36 cellular contexts compared by ENCODE assay signal in the genomic region with DNA sequence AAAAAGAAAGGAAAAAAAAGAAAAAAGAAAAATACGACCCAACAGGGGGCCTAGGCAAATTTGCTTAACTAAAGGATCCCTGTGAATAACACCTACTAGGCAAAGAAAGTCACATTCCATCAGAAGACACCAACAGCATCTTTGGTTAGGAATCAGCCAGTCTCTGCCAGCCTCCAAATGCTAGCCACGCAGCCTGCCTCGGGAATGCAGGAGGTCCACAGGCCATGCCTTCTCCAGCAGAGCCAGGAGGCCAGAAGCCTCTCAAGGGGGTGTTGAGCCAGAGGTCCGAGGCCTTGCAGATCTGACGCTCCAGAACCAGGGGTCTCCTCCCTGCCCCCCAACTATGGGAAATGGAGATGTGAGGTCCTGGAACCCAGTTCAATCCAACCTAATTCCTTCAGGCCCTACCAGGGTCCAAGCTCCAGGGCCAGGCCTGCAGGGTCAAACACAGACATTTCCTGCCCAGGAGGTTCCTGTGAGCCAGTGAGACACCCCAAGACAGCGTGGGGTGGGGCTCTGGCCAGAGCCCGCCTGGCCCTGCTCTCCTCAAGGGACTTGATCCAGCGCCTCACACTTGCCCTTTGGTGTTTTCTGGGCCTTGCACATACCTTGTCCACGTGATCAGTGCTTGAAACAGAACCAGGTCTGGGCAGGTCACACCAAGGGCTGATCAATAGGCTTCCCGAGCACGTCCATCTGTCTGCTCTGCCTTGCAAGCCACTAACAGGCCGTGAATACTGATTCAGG.
DNase-seq lines count a peak whose midpoint lies in the region; FAIRE-seq and TF ChIP-seq lines count a peak whose summit lies in the region.
"Had no signal": no experiment of that assay in that cellular context is flagged by ENCODE, and none has a peak within 500 bp of the region (broad histone marks: within the 10 kb centered on the region; RNA-seq: fewer than 3 reads in every experiment).

No MANE protein-coding gene starts in this region.

- H3K4me1 ChIP-seq in HUES48 (ENCODE audit: control insufficient read depth, insufficient read depth, low read length) (peaks cover 12% of the 10 kb centered on the region), H1 (replicated peaks in 1 of 4; ENCODE audit: control insufficient read depth in 3 of 4, insufficient read depth in 4 of 4, low read length in 3 of 4) (peaks cover 7 to 13% (median 10%) of the 10 kb centered on the region in 4 experiments)
- H3K4me1 ChIP-seq: foreskin keratinocyte had no signal

- H3K4me3 ChIP-seq in HUES48 (ENCODE audit: low read depth, low read length) (no peak overlapping the region), H1 (ENCODE audit: extremely low read depth in 1 of 4, insufficient read depth in 2 of 4, low read depth in 3 of 4, low read length in 4 of 4) (no peak overlapping the region)
- H3K4me3 ChIP-seq: esophagus squamous epithelium, left ventricle myocardium inferior had no signal

- no peak overlapping the region for H3K56ac ChIP-seq in H1 (replicated peaks; ENCODE audit: insufficient read length, low read depth, low read length)

- CTCF ChIA-PET in H1 (lab: Charles Lee; ENCODE audit: partially characterized antibody) (interaction anchor here (0.6 to 1.1 kb wide), 2 partner anchors 11 to 299 kb away, joined by 3 to 4 read pairs; no protein-coding TSS in a partner anchor), Calu3 (lab: Charles Lee) (no interaction called here)

- H3K27ac ChIP-seq in HUES48 (ENCODE audit: low read depth, low read length) (peak overlapping the region; percentile 93), H1 (ENCODE audit: low read depth, low read length) (peak overlapping the region; percentile 22; the same call in 1 of the 2 replicates)
- H3K27ac ChIP-seq: esophagus squamous epithelium, foreskin keratinocyte, HL-60, left ventricle myocardium inferior had no signal

- intact Hi-C loops in Calu3 (cut with micrococcal nuclease; ENCODE audit: unreplicated experiment) = no loop called here

- peak overlapping the region; percentile 87 for H2AK5ac ChIP-seq in H1 (ENCODE audit: low read depth, low read length)

- H4K20me1 ChIP-seq in H1 (replicated peaks in 1 of 2; ENCODE audit: control insufficient read depth in 1 of 2, insufficient read depth in 2 of 2, low read length in 2 of 2) = no peaks in the 10 kb centered on the region

- H3K27me3 Mint-ChIP-seq in osteocyte (ENCODE audit: unreplicated experiment) (no peaks in the 10 kb centered on the region), Calu3 (ENCODE audit: unreplicated experiment) (no peaks in the 10 kb centered on the region)
- H3K27me3 Mint-ChIP-seq: activated CD4-positive, alpha-beta memory T cell treated with anti-CD3 and anti-CD28 coated beads, Interleukin-2, amount 10 ng/mL, durations not matched to agents 7 days and 5 days; activated naive CD4-positive, alpha-beta T cell treated with anti-CD3 and anti-CD28 coated beads, Interleukin-2, amount 50 U/mL, for 24 hours had no signal

- H3K4me2 ChIP-seq in H1 (ENCODE audit: insufficient read depth in 1 of 2, low read depth in 2 of 2, low read length in 2 of 2) = 0 out of 4 replicates have a peak overlapping the region, but pooled peaks of 1 of the 2 experiments have one; percentile 20

- H3K18ac ChIP-seq in H1 (ENCODE audit: extremely low read depth, low read length) = peak overlapping the region; percentile 62; the same call in 1 of the 2 replicates

- no peaks in the 10 kb centered on the region for H3K9me3 Mint-ChIP-seq in osteocyte (ENCODE audit: unreplicated experiment)
- H3K9me3 Mint-ChIP-seq in Calu3 (ENCODE audit: low read depth, unreplicated experiment) = no peaks in the 10 kb centered on the region
- H3K9me3 Mint-ChIP-seq: activated naive CD4-positive, alpha-beta T cell treated with anti-CD3 and anti-CD28 coated beads, Interleukin-2, amount 50 U/mL, for 24 hours; brain; mesothelial cell of epicardium had no signal

- no peak for TF ChIP-seq POLR2A in H1 (IDR thresholded peaks at IDR 0.05; ENCODE audit: control extremely low read depth in 1 of 2, low read depth in 2 of 2, low read length in 2 of 2)

- H3K9me3 ChIP-seq in HUES48 (ENCODE audit: control insufficient read depth, insufficient read depth, low read length) (no peaks in the 10 kb centered on the region), H1 (ENCODE audit: insufficient read depth in 2 of 2, low read depth in 1 of 2, low read length in 1 of 2) (no peaks in the 10 kb centered on the region)
- H3K9me3 ChIP-seq: esophagus squamous epithelium, left ventricle myocardium inferior had no signal

- H3K9ac ChIP-seq in HUES48 (ENCODE audit: low read depth, low read length) = no peak overlapping the region
- no peak overlapping the region for H3K9ac ChIP-seq in H1 (replicated peaks in 1 of 4; ENCODE audit: extremely low read depth in 1 of 4, low read depth in 3 of 4, low read length in 3 of 4)

- no peak overlapping the region for H3K23ac ChIP-seq in H1 (ENCODE audit: insufficient read length)

- peaks cover 4% of the 10 kb centered on the region; the same call in 1 of the 2 replicates for H3K23me2 ChIP-seq in H1 (ENCODE audit: low read depth, low read length)

- no peaks in the 10 kb centered on the region for H3K36me3 Mint-ChIP-seq in osteocyte (ENCODE audit: unreplicated experiment)
- H3K36me3 Mint-ChIP-seq in Calu3 (ENCODE audit: insufficient read depth, unreplicated experiment) = no peaks in the 10 kb centered on the region
- H3K36me3 Mint-ChIP-seq: activated naive CD4-positive, alpha-beta T cell treated with anti-CD3 and anti-CD28 coated beads, Interleukin-2, amount 50 U/mL, for 24 hours; brain; CD14-positive monocyte; mesothelial cell of epicardium; naive B cell had no signal

- no peak overlapping the region for H3K27ac Mint-ChIP-seq in osteocyte (ENCODE audit: unreplicated experiment)
- H3K27ac Mint-ChIP-seq in Calu3 (ENCODE audit: unreplicated experiment) = no peak overlapping the region
- H3K27ac Mint-ChIP-seq: activated CD4-positive, alpha-beta memory T cell treated with anti-CD3 and anti-CD28 coated beads, Interleukin-2, amount 10 ng/mL, durations not matched to agents 7 days and 5 days; activated naive CD4-positive, alpha-beta T cell treated with anti-CD3 and anti-CD28 coated beads, Interleukin-2, amount 50 U/mL, for 24 hours; activated T-helper 2 cell treated with anti-CD3 and anti-CD28 coated beads, Interferon-gamma antibody, Interleukin-2, Interleukin-4, amounts not matched to agents 10 μg/mL and 5 μg/mL and 100 μg/mL, durations not matched to agents 14 hours and 24 hours and 36 hours; brain; mesothelial cell of epicardium had no signal

- H3K4me1 Mint-ChIP-seq in osteocyte (ENCODE audit: unreplicated experiment) = no peaks in the 10 kb centered on the region
- peaks cover 18% of the 10 kb centered on the region for H3K4me1 Mint-ChIP-seq in Calu3 (ENCODE audit: low read depth, unreplicated experiment)
- H3K4me1 Mint-ChIP-seq: brain, naive B cell had no signal

- peak overlapping the region; percentile 62 for H4K5ac ChIP-seq in H1 (ENCODE audit: insufficient read length, low read depth, low read length)

- no peak for TF ChIP-seq CTCF in H1 (IDR thresholded peaks at IDR 0.05; ENCODE audit: control extremely low read depth in 1 of 3, insufficient read depth in 1 of 3, low read depth in 1 of 3, low read length in 3 of 3)
- TF ChIP-seq CTCF in osteocyte (IDR thresholded peaks at IDR 0.05) = no peak
- no peak for TF ChIP-seq CTCF in Calu3 (IDR thresholded peaks at IDR 0.05; ENCODE audit: unreplicated experiment)
- no peak for TF ChIP-seq CTCF in GM20000 (IDR thresholded peaks at IDR 0.05; ENCODE audit: extremely low read depth, missing control alignments)

- no peak overlapping the region for H2AFZ ChIP-seq in H1 (ENCODE audit: low read length)

- peak overlapping the region; percentile 95; the same call in 1 of the 2 replicates for H2BK20ac ChIP-seq in H1 (ENCODE audit: low read length)

- no TSS peak for BruUV-seq in Calu3 (replicated peaks; lab: Mats Ljungman, UMichigan)

- peak overlapping the region; percentile 86 for H4K91ac ChIP-seq in H1 (replicated peaks; ENCODE audit: insufficient read length, low read length)

- FAIRE-seq in H1 (lab: Jason Lieb, UNC) = peak; percentile 19
- FAIRE-seq: endometrium, H54, islet of Langerhans had no signal

- H3K79me1 ChIP-seq in H1 (ENCODE audit: low read depth, low read length) = no peaks in the 10 kb centered on the region

- H3K36me3 ChIP-seq in HUES48 (ENCODE audit: control insufficient read depth, insufficient read depth, low read length) = no peaks in the 10 kb centered on the region
- no peaks in the 10 kb centered on the region for H3K36me3 ChIP-seq in H1 (ENCODE audit: control insufficient read depth in 2 of 4, insufficient read depth in 4 of 4, low read length in 3 of 4)
- H3K36me3 ChIP-seq: esophagus squamous epithelium, left ventricle myocardium inferior had no signal

- peak; percentile 31 to 51 for DNase-seq in H1 (ENCODE audit: low read depth in 1 of 2, low spot score in 2 of 2)
- DNase-seq in iPS-NIHi7 (ENCODE audit: extremely low spot score) = peak; percentile 76
- peak; percentile 54 for DNase-seq in osteocyte (ENCODE audit: extremely low spot score, unreplicated experiment)
- no peak for DNase-seq in Calu3
- no peak for DNase-seq in GM20000 (ENCODE audit: low spot score)
- no peak for DNase-seq in SIG-M5 treated with dmso at 0.1 percent for 504 hours (lab: John Stamatoyannopoulos, UW; ENCODE audit: unreplicated experiment)
- DNase-seq: activated CD4-positive, alpha-beta memory T cell treated with anti-CD3 and anti-CD28 coated beads, Interleukin-2, amount 10 ng/mL, durations not matched to agents 7 days and 5 days; activated T-cell treated with anti-CD3 and anti-CD28 coated beads for 4 hours; amniotic stem cell; DMS79; esophagus squamous epithelium; foreskin keratinocyte; GDM1; Kasumi-1; left ventricle myocardium inferior; naive B cell; NCI-H1436; NCI-H2081; NCI-H226; NCI-H69; SIG-M5; stimulated activated CD4-positive, alpha-beta T cell treated with anti-CD3 and anti-CD28 coated beads, Interleukin-15, amount 100 ng/mL, for 24 hours; stimulated activated CD4-positive, alpha-beta T cell treated with anti-CD3 and anti-CD28 coated beads, Interleukin-4, amount 100 ng/mL, for 4 hours; substantia nigra; SW 1271; trophoblast cell had no signal

- H4K8ac ChIP-seq in H1 (ENCODE audit: extremely low read depth, insufficient read depth, low read length) = no peak overlapping the region

- peak overlapping the region; percentile 76 for H2BK120ac ChIP-seq in H1 (replicated peaks; ENCODE audit: low read depth, low read length)

- H3K27me3 ChIP-seq in HUES48 (ENCODE audit: control insufficient read depth, insufficient read depth, low read length) = 0 out of 2 replicates have a peak, but pooled peaks cover 9% of the 10 kb centered on the region
- peaks cover 0 to 13% (median 6%) of the 10 kb centered on the region in 4 experiments; a peak in 4 of 7 replicates for H3K27me3 ChIP-seq in H1 (replicated peaks in 1 of 4; ENCODE audit: control insufficient read depth in 3 of 4, extremely low read depth in 1 of 4, insufficient read depth in 3 of 4, low read length in 3 of 4)
- H3K27me3 ChIP-seq: esophagus squamous epithelium, foreskin keratinocyte had no signal

- no peaks in the 10 kb centered on the region for H3K79me2 ChIP-seq in H1 (ENCODE audit: control insufficient read depth in 1 of 2, insufficient read depth in 2 of 2, low read length in 2 of 2)

- POLR2A ChIA-PET in H1 (lab: Charles Lee; ENCODE audit: partially characterized antibody) = no interaction called here

- H3K14ac ChIP-seq in H1 (ENCODE audit: insufficient read length) = no peak overlapping the region

- no peak for TF ChIP-seq RAD21 in H1 (IDR thresholded peaks at IDR 0.05 in 1 of 2, conservative IDR thresholded peaks at IDR 0.05 in 1 of 2; ENCODE audit: low read depth in 2 of 2, low read length in 2 of 2)

- TF ChIP-seq EP300 in H1 (IDR thresholded peaks at IDR 0.05; ENCODE audit: borderline replicate concordance in 1 of 2, low read depth in 2 of 2, low read length in 2 of 2) = no peak

- H2BK5ac ChIP-seq in H1 (ENCODE audit: low read depth, low read length) = peak overlapping the region; percentile 53; the same call in 1 of the 2 replicates

- H3K4me3 Mint-ChIP-seq in osteocyte (ENCODE audit: unreplicated experiment) = no peak overlapping the region
- H3K4me3 Mint-ChIP-seq in Calu3 (ENCODE audit: low read depth, unreplicated experiment) = no peak overlapping the region
- H3K4me3 Mint-ChIP-seq: activated CD4-positive, alpha-beta memory T cell treated with anti-CD3 and anti-CD28 coated beads, Interleukin-2, amount 10 ng/mL, durations not matched to agents 7 days and 5 days; activated naive CD4-positive, alpha-beta T cell treated with anti-CD3 and anti-CD28 coated beads, Interleukin-2, amount 50 U/mL, for 24 hours; brain; CD14-positive monocyte; mesothelial cell of epicardium; naive B cell had no signal

- no peak overlapping the region for H2BK15ac ChIP-seq in H1 (ENCODE audit: low read length)

- peak overlapping the region; percentile 70; the same call in 1 of the 2 replicates for H2BK12ac ChIP-seq in H1 (ENCODE audit: low read depth, low read length)

- H3K4ac ChIP-seq in H1 (replicated peaks; ENCODE audit: insufficient read length, low read depth, low read length) = peak overlapping the region; percentile 40

- 75% methylated on average over 12 of the region's 12 CpGs; no CpG with 5 or more reads in 1 of the 2 experiments for WGBS in H1 (ENCODE audit: extremely low coverage in 1 of 2, insufficient coverage in 1 of 2, insufficient read length in 1 of 2, insufficient replicate concordance in 2 of 2, low coverage in 1 of 2, low lambda C conversion rate in 2 of 2, missing lambda C conversion rate in 1 of 2), 2 experiments

Comparison
In these comparisons a context has a peak if more than half of its experiments do, and no peak if none do; other contexts are left out.
1. DNase-seq: peak in H1 (2 of 2), iPS-NIHi7 (single experiment) and osteocyte (single experiment); none in Calu3 (single experiment), GM20000 (single experiment) and SIG-M5 treated with dmso at 0.1 percent for 504 hours (single experiment).